In genomic region chr21:41759214-41759840, GRCh38 we compare ENCODE assay signal across 1 cellular context.
TF ChIP-seq lines count a peak whose summit lies in the region.

No MANE protein-coding gene starts in this region.

TF ChIP-seq in IMR-90, 13 proteins besides CTCF, POLR2A, EP300 and RAD21 (continued from another document):
- TF ChIP-seq FOS (IDR thresholded peaks at IDR 0.05; ENCODE audit: low read depth, low read length), result no peak
